In genomic region chr9:131612851-131613250, GRCh38 we compare ENCODE assay signal across 29 cellular contexts.
DNase-seq lines count a peak whose midpoint lies in the region; ATAC-seq and TF ChIP-seq lines count a peak whose summit lies in the region.
"Had no signal": no experiment of that assay in that cellular context is flagged by ENCODE, and none has a peak within 500 bp of the region (broad histone marks: within the 10 kb centered on the region; RNA-seq: fewer than 3 reads in every experiment).

No MANE protein-coding gene starts in this region.

- no peaks in the 10 kb centered on the region for H4K20me1 ChIP-seq in H9 (ENCODE audit: control insufficient read depth, insufficient read depth, insufficient read length)

- no peak overlapping the region for H2BK12ac ChIP-seq in H9 (ENCODE audit: insufficient read length, low read depth, low read length)

- no CpG with 5 or more reads among the region's 7 CpGs for WGBS in H9 (ENCODE audit: extremely low coverage, insufficient read length, low lambda C conversion rate)

- no peaks in the 10 kb centered on the region for H3K23me2 ChIP-seq in H9 (ENCODE audit: insufficient read length, low read depth, low read length, poor library complexity, severe bottlenecking)

- H2BK5ac ChIP-seq in H9 (ENCODE audit: insufficient read length, low read length): no peak overlapping the region

- no peak overlapping the region for H2BK15ac ChIP-seq in H9 (ENCODE audit: low read depth, low read length)

- peaks cover 6% of the 10 kb centered on the region for H3K4me1 Mint-ChIP-seq in activated naive CD4-positive, alpha-beta T cell treated with anti-CD3 and anti-CD28 coated beads, Interleukin-2, amount 50 U/mL, for 24 hours
- H3K4me1 Mint-ChIP-seq in H9: peaks cover 21 to 23% of the 10 kb centered on the region in 2 experiments
- H3K4me1 Mint-ChIP-seq in effector memory CD8-positive, alpha-beta T cell (ENCODE audit: low read depth in 2 of 2): peaks cover 8 to 19% of the 10 kb centered on the region in 2 donors
- peaks cover 55% of the 10 kb centered on the region for H3K4me1 Mint-ChIP-seq in stimulated activated memory B cell treated with anti-CD40 and anti-IgM and Interleukin-4, amounts not matched to agents 10 μg/mL and 1 μg/mL and 100 μg/mL, for 72 hours
- H3K4me1 Mint-ChIP-seq: activated naive CD8-positive, alpha-beta T cell treated with anti-CD3 and anti-CD28 coated beads, Interleukin-2, amount 50 U/mL, for 24 hours; stimulated activated naive CD8-positive, alpha-beta T cell treated with anti-CD3 and anti-CD28 coated beads, Interleukin-15, amount 100 ng/mL, for 72 hours had no signal

- H3K4me2 ChIP-seq in H9 (ENCODE audit: insufficient read depth, insufficient read length, low read length): no peak overlapping the region
- H3K4me2 ChIP-seq: KMS-11 had no signal

- DNase-seq in activated naive CD4-positive, alpha-beta T cell treated with anti-CD3 and anti-CD28 coated beads, Interleukin-2, amount 50 U/mL, for 16 hours: no peak
- no peak for DNase-seq in H9
- no peak for DNase-seq in effector memory CD8-positive, alpha-beta T cell
- no peak for DNase-seq in NCI-H1105 treated with DMSO at 0.1 percent for 48 hours (lab: John Stamatoyannopoulos, UW)
- DNase-seq: ACHN; activated naive CD8-positive, alpha-beta T cell treated with anti-CD3 and anti-CD28 coated beads, Interleukin-2, amount 50 U/mL, for 24 hours; activated T-cell treated with anti-CD3 and anti-CD28 coated beads, Interleukin-2, amount 50 U/mL, for 48 hours; central memory CD4-positive, alpha-beta T cell; foreskin fibroblast; HCEC 1CT; islet precursor cell; left ventricle myocardium inferior; NCI-H1417 treated with DMSO at 0.1 percent for 48 hours; NCI-H2081; NCI-H226; NCI-H69; PC-3; stimulated activated CD4-positive, alpha-beta T cell treated with anti-CD3 and anti-CD28 coated beads, Interleukin-1b, Interleukin-23, amount 100 ng/mL, for 48 hours; stimulated activated naive CD8-positive, alpha-beta T cell treated with anti-CD3 and anti-CD28 coated beads, Interleukin-15, amount 100 ng/mL, for 72 hours; uterus had no signal

- no peak for TF ChIP-seq CTCF in H9 (conservative IDR thresholded peaks at IDR 0.05)

- H3K27ac Mint-ChIP-seq in activated naive CD4-positive, alpha-beta T cell treated with anti-CD3 and anti-CD28 coated beads, Interleukin-2, amount 50 U/mL, for 24 hours: peak overlapping the region; percentile 9
- H3K27ac Mint-ChIP-seq in H9: peak overlapping the region; percentile 12 to 75 (median 66); a peak in 4 of 7 replicates
- H3K27ac Mint-ChIP-seq in effector memory CD8-positive, alpha-beta T cell: peak overlapping the region; percentile 53 to 89
- H3K27ac Mint-ChIP-seq in stimulated activated memory B cell treated with anti-CD40 and anti-IgM and Interleukin-4, amounts not matched to agents 10 μg/mL and 1 μg/mL and 100 μg/mL, for 72 hours: peak overlapping the region; percentile 84
- H3K27ac Mint-ChIP-seq: activated naive CD8-positive, alpha-beta T cell treated with anti-CD3 and anti-CD28 coated beads, Interleukin-2, amount 50 U/mL, for 24 hours; T-helper 2 cell treated with Interferon-gamma antibody and Interleukin-4, amounts not matched to agents 5 μg/mL and 100 μg/mL, for 36 hours had no signal

- ATAC-seq in effector memory CD8-positive, alpha-beta T cell (replicated peaks): no peak
- ATAC-seq in stimulated activated memory B cell treated with anti-CD40 and anti-IgM and Interleukin-4, amounts not matched to agents 10 μg/mL and 1 μg/mL and 100 μg/mL, for 72 hours: no peak
- no peak for ATAC-seq in HG02678 (IDR thresholded peaks at IDR 0.05; ENCODE audit: unreplicated experiment)
- ATAC-seq: activated naive CD8-positive, alpha-beta T cell treated with anti-CD3 and anti-CD28 coated beads, Interleukin-2, amount 50 U/mL, for 24 hours; PC-3; right cardiac atrium; SK-N-SH treated with all-trans-retinoic acid at 6 μM for 48 hours; stimulated activated naive CD8-positive, alpha-beta T cell treated with anti-CD3 and anti-CD28 coated beads, Interleukin-15, amount 100 ng/mL, for 72 hours had no signal

- H2BK120ac ChIP-seq in H9 (ENCODE audit: low read depth, low read length, poor library complexity, severe bottlenecking): no peak overlapping the region

- no peak overlapping the region for H3K18ac ChIP-seq in H9 (ENCODE audit: insufficient read length, low read depth, low read length)

- no peak overlapping the region for H4K5ac ChIP-seq in H9 (ENCODE audit: insufficient read length, low read depth, low read length)

- H3K9me3 Mint-ChIP-seq in activated naive CD4-positive, alpha-beta T cell treated with anti-CD3 and anti-CD28 coated beads, Interleukin-2, amount 50 U/mL, for 24 hours: no peaks in the 10 kb centered on the region
- H3K9me3 Mint-ChIP-seq in H9: no peaks in the 10 kb centered on the region
- no peaks in the 10 kb centered on the region for H3K9me3 Mint-ChIP-seq in effector memory CD8-positive, alpha-beta T cell
- no peaks in the 10 kb centered on the region for H3K9me3 Mint-ChIP-seq in stimulated activated memory B cell treated with anti-CD40 and anti-IgM and Interleukin-4, amounts not matched to agents 10 μg/mL and 1 μg/mL and 100 μg/mL, for 72 hours
- H3K9me3 Mint-ChIP-seq: activated naive CD8-positive, alpha-beta T cell treated with anti-CD3 and anti-CD28 coated beads, Interleukin-2, amount 50 U/mL, for 24 hours; stimulated activated naive CD8-positive, alpha-beta T cell treated with anti-CD3 and anti-CD28 coated beads, Interleukin-15, amount 100 ng/mL, for 72 hours; T-helper 2 cell treated with Interferon-gamma antibody and Interleukin-4, amounts not matched to agents 5 μg/mL and 100 μg/mL, for 36 hours had no signal

- H3K9me3 ChIP-seq in H9 (ENCODE audit: control insufficient read depth, low read depth, low read length): no peaks in the 10 kb centered on the region
- H3K9me3 ChIP-seq: esophagus muscularis mucosa, left ventricle myocardium inferior, thoracic aorta, uterus had no signal

- H3K79me2 ChIP-seq in H9 (ENCODE audit: insufficient read depth, low read length): no peaks in the 10 kb centered on the region

- H4K91ac ChIP-seq in H9 (ENCODE audit: insufficient read length, low read depth, low read length): no peak overlapping the region

- no peak overlapping the region for H2BK20ac ChIP-seq in H9 (ENCODE audit: low read depth, low read length, poor library complexity, severe bottlenecking)

- H3K27me3 ChIP-seq in H9 (ENCODE audit: insufficient read depth, low read length): no peaks in the 10 kb centered on the region
- H3K27me3 ChIP-seq: esophagus muscularis mucosa, uterus had no signal

- no peak overlapping the region for H3T11ph ChIP-seq in H9 (ENCODE audit: low read length)

- no peak overlapping the region for H3K4me3 Mint-ChIP-seq in activated naive CD4-positive, alpha-beta T cell treated with anti-CD3 and anti-CD28 coated beads, Interleukin-2, amount 50 U/mL, for 24 hours
- no peak overlapping the region for H3K4me3 Mint-ChIP-seq in H9
- no peak overlapping the region for H3K4me3 Mint-ChIP-seq in effector memory CD8-positive, alpha-beta T cell
- no peak overlapping the region for H3K4me3 Mint-ChIP-seq in stimulated activated memory B cell treated with anti-CD40 and anti-IgM and Interleukin-4, amounts not matched to agents 10 μg/mL and 1 μg/mL and 100 μg/mL, for 72 hours
- H3K4me3 Mint-ChIP-seq: activated naive CD8-positive, alpha-beta T cell treated with anti-CD3 and anti-CD28 coated beads, Interleukin-2, amount 50 U/mL, for 24 hours; stimulated activated naive CD8-positive, alpha-beta T cell treated with anti-CD3 and anti-CD28 coated beads, Interleukin-15, amount 100 ng/mL, for 72 hours; T-helper 2 cell treated with Interferon-gamma antibody and Interleukin-4, amounts not matched to agents 5 μg/mL and 100 μg/mL, for 36 hours had no signal

- no peak overlapping the region for H2AK5ac ChIP-seq in H9 (ENCODE audit: insufficient read length, low read length)

- no peaks in the 10 kb centered on the region for H3K27me3 Mint-ChIP-seq in activated naive CD4-positive, alpha-beta T cell treated with anti-CD3 and anti-CD28 coated beads, Interleukin-2, amount 50 U/mL, for 24 hours
- H3K27me3 Mint-ChIP-seq in H9 (ENCODE audit: low read depth): no peaks in the 10 kb centered on the region
- H3K27me3 Mint-ChIP-seq in effector memory CD8-positive, alpha-beta T cell: no peaks in the 10 kb centered on the region
- H3K27me3 Mint-ChIP-seq in stimulated activated memory B cell treated with anti-CD40 and anti-IgM and Interleukin-4, amounts not matched to agents 10 μg/mL and 1 μg/mL and 100 μg/mL, for 72 hours: no peaks in the 10 kb centered on the region
- H3K27me3 Mint-ChIP-seq: activated naive CD8-positive, alpha-beta T cell treated with anti-CD3 and anti-CD28 coated beads, Interleukin-2, amount 50 U/mL, for 24 hours; stimulated activated naive CD8-positive, alpha-beta T cell treated with anti-CD3 and anti-CD28 coated beads, Interleukin-15, amount 100 ng/mL, for 72 hours had no signal

- peaks cover 2% of the 10 kb centered on the region; the same call in 1 of the 2 replicates for H3K4me1 ChIP-seq in H9 (ENCODE audit: insufficient read depth, low read length)

- H3K23ac ChIP-seq in H9 (ENCODE audit: insufficient read length, low read depth, low read length): no peak overlapping the region

- H3K56ac ChIP-seq in H9 (ENCODE audit: insufficient read length, low read depth, low read length): no peak overlapping the region

- no peak overlapping the region for H3K27ac ChIP-seq in H9 (ENCODE audit: insufficient read length, low read depth, low read length)
- H3K27ac ChIP-seq: esophagus muscularis mucosa, KMS-11, left ventricle myocardium inferior, thoracic aorta, uterus had no signal

- H3K36me3 Mint-ChIP-seq in activated naive CD4-positive, alpha-beta T cell treated with anti-CD3 and anti-CD28 coated beads, Interleukin-2, amount 50 U/mL, for 24 hours: peaks cover 5% of the 10 kb centered on the region
- H3K36me3 Mint-ChIP-seq in H9 (ENCODE audit: insufficient read depth in 1 of 3, low read depth in 3 of 3): peaks cover 6 to 15% (median 7%) of the 10 kb centered on the region in 3 experiments
- peaks cover 65% of the 10 kb centered on the region for H3K36me3 Mint-ChIP-seq in effector memory CD8-positive, alpha-beta T cell (ENCODE audit: insufficient read depth)
- peaks cover 90% of the 10 kb centered on the region for H3K36me3 Mint-ChIP-seq in stimulated activated memory B cell treated with anti-CD40 and anti-IgM and Interleukin-4, amounts not matched to agents 10 μg/mL and 1 μg/mL and 100 μg/mL, for 72 hours

- no peak overlapping the region for H3K14ac ChIP-seq in H9 (ENCODE audit: insufficient read depth, low read length)

- no peak overlapping the region for H3K9ac ChIP-seq in H9 (ENCODE audit: extremely low read depth, insufficient read length, low read length)
- H3K9ac ChIP-seq: KMS-11 had no signal

- H4K8ac ChIP-seq in H9 (replicated peaks; ENCODE audit: insufficient read length, low read depth, low read length): no peak overlapping the region

- H3K4ac ChIP-seq in H9 (ENCODE audit: low read depth, low read length): no peak overlapping the region

- H3K79me1 ChIP-seq in H9 (ENCODE audit: insufficient read depth, low read depth, low read length, poor library complexity, severe bottlenecking): no peaks in the 10 kb centered on the region

- H2AFZ ChIP-seq in H9 (ENCODE audit: low read length): no peak overlapping the region

Comparison
In these comparisons a context has a peak if more than half of its experiments do, and no peak if none do; other contexts are left out.
1. H3K27ac Mint-ChIP-seq: peak in every context shown above with its lines; median percentile 84 in stimulated activated memory B cell treated with anti-CD40 and anti-IgM and Interleukin-4, amounts not matched to agents 10 μg/mL and 1 μg/mL and 100 μg/mL, for 72 hours; 71 in effector memory CD8-positive, alpha-beta T cell; 66 in H9; 9 in activated naive CD4-positive, alpha-beta T cell treated with anti-CD3 and anti-CD28 coated beads, Interleukin-2, amount 50 U/mL, for 24 hours.